ENCODE assay signal across 9 cellular contexts in the genomic region with DNA sequence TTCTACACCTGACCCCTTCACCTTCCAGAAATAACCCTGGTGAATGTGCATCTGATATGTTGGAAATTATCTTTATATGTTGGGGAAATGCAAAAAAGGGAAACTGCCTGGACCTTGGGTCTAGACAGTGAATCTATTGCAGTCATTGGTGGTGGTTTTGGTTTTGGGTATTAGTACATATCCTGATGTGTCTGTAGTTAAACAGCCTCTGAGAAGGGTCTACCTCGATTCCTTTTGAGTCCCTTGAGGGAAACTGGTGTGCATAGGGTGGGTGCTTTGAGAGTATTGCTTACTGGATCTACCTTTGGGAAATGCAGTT.
DNase-seq lines count a peak whose midpoint lies in the region; ATAC-seq, FAIRE-seq and TF ChIP-seq lines count a peak whose summit lies in the region.
"Had no signal": no experiment of that assay in that cellular context is flagged by ENCODE, and none has a peak within 500 bp of the region (broad histone marks: within the 10 kb centered on the region; RNA-seq: fewer than 3 reads in every experiment).

No MANE protein-coding gene starts in this region.

- H4K20me1 ChIP-seq in DOHH2 (ENCODE audit: control insufficient read depth, insufficient read depth, low read depth, low read length): no peaks in the 10 kb centered on the region

- no peak for FAIRE-seq in urothelium cell line (lab: Jason Lieb, UNC)

- H3K9me3 ChIP-seq in DOHH2 (ENCODE audit: control insufficient read depth, insufficient read depth, low read length): no peaks in the 10 kb centered on the region

- intact Hi-C loops in cardiac septum (cut with DNase I): loop anchor here (1.0 to 5.0 kb wide), 3 partner anchors 128 to 288 kb away; a partner anchor contains a TSS

- TF ChIP-seq CTCF in DOHH2 (IDR thresholded peaks at IDR 0.05; ENCODE audit: low read depth, low read length, poor library complexity, severe bottlenecking): peak; percentile 19

- ATAC-seq in GM21717 (IDR thresholded peaks at IDR 0.05; ENCODE audit: unreplicated experiment) (peak; percentile 11), HG03432 (IDR thresholded peaks at IDR 0.05; ENCODE audit: unreplicated experiment) (peak; percentile 12), left lobe of liver (peak; percentile 7)

- DNase-seq in left lobe of liver (ENCODE audit: low spot score): no peak
- no peak for DNase-seq in globus pallidus (ENCODE audit: low spot score)
- DNase-seq in activated CD4-positive, alpha-beta T cell treated with anti-CD3 and anti-CD28 coated beads, Interleukin-2, amount 50 U/mL, for 4 hours: no peak
- DNase-seq in cardiac septum (ENCODE audit: low spot score): no peak
- no peak for DNase-seq in urothelium cell line (ENCODE audit: low spot score)
- DNase-seq: SIG-M5 had no signal

- H3F3A ChIP-seq in DOHH2 (ENCODE audit: control insufficient read depth, insufficient read depth): no peaks in the 10 kb centered on the region

- no peak overlapping the region for H3K4me3 ChIP-seq in DOHH2 (ENCODE audit: low read length)

- no peaks in the 10 kb centered on the region for H3K79me2 ChIP-seq in DOHH2 (ENCODE audit: control insufficient read depth, low read length)

- no peaks in the 10 kb centered on the region for H3K9me2 ChIP-seq in DOHH2 (replicated peaks; ENCODE audit: control insufficient read depth, low read length)

- H3K27me3 ChIP-seq in DOHH2 (ENCODE audit: control insufficient read depth, low read length): peaks cover 6% of the 10 kb centered on the region; the same call in 1 of the 2 replicates

- peaks cover 27% of the 10 kb centered on the region for H3K4me1 ChIP-seq in DOHH2 (ENCODE audit: control insufficient read depth, low read length)

- H3K27ac ChIP-seq in DOHH2 (ENCODE audit: low read depth, low read length): no peak overlapping the region

- no peaks in the 10 kb centered on the region for H3K36me3 ChIP-seq in DOHH2 (ENCODE audit: control insufficient read depth, low read length)

- no peak overlapping the region for H3K4me2 ChIP-seq in DOHH2 (ENCODE audit: low read length)
